In genomic region chr9:96217756-96218693, GRCh38 we compare ENCODE assay signal across 1 cellular context.
TF ChIP-seq lines count a peak whose summit lies in the region.

No MANE protein-coding gene starts in this region.

TF ChIP-seq in GM23338, 12 proteins besides CTCF, POLR2A, EP300 and RAD21 (continued from another document):
- no peak for TF ChIP-seq REST (IDR thresholded peaks at IDR 0.05; ENCODE audit: unreplicated experiment)
- TF ChIP-seq CREB1 (CRISPR knock-in tag; IDR thresholded peaks at IDR 0.05; ENCODE audit: low read depth) = no peak
- TF ChIP-seq ETS1 (IDR thresholded peaks at IDR 0.05) = no peak
